In the genomic region with DNA sequence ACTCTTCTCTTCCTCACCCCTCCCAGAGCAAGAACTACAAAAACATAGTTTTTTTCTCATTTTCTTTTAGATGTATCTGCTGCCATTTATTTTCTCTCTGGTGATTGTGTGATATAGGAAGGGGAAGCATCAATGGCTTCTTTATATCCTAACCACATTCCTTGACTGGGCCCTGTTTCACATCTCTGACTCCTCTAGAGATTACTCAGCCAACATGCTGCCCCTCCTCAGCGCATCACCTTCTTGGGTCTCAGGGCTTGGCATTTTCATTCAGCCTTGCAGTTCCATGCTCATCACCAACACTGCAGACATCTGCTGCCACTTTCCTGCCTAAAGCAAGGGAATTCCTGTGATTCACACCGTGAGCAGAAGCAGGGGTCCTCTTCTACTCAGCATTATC, we compare ENCODE assay signal across 16 cellular contexts.
"Had no signal": no experiment of that assay in that cellular context is flagged by ENCODE, and none has a peak within 500 bp of the region (broad histone marks: within the 10 kb centered on the region; RNA-seq: fewer than 3 reads in every experiment).

No MANE protein-coding gene starts in this region.

- H3K36me3 Mint-ChIP-seq: activated naive CD4-positive, alpha-beta T cell treated with anti-CD3 and anti-CD28 coated beads, Interleukin-2, amount 10 ng/mL, durations not matched to agents 7 days and 5 days; naive thymus-derived CD8-positive, alpha-beta T cell; WTC11 had no signal

- ATAC-seq: activated CD4-positive, alpha-beta T cell treated with anti-CD3 and anti-CD28 coated beads for 36 hours; heart right ventricle; naive thymus-derived CD8-positive, alpha-beta T cell; pancreas; right lobe of liver; WTC11 had no signal

- H3K4me1 ChIP-seq: heart right ventricle, pancreas, right lobe of liver had no signal

- H3K4me3 Mint-ChIP-seq: activated CD4-positive, alpha-beta T cell treated with anti-CD3 and anti-CD28 coated beads for 36 hours; activated naive CD4-positive, alpha-beta T cell treated with anti-CD3 and anti-CD28 coated beads, Interleukin-2, amount 10 ng/mL, durations not matched to agents 7 days and 5 days; activated T-cell treated with anti-CD3 and anti-CD28 coated beads, Interleukin-2, amount 50 U/mL, for 24 hours; naive thymus-derived CD8-positive, alpha-beta T cell; T-helper 2 cell treated with Interferon-gamma antibody and Interleukin-4, amounts not matched to agents 5 μg/mL and 100 μg/mL, for 36 hours; WTC11 had no signal

- H3K9me3 ChIP-seq: heart right ventricle, neutrophil, pancreas, right lobe of liver had no signal

- DNase-seq: activated CD4-positive, alpha-beta T cell treated with anti-CD3 and anti-CD28 coated beads for 36 hours; activated CD4-positive, alpha-beta T cell treated with anti-CD3 and anti-CD28 coated beads, Interleukin-2, amount 50 U/mL, for 48 hours; activated naive CD4-positive, alpha-beta T cell treated with anti-CD3 and anti-CD28 coated beads, Interleukin-2, amount 10 ng/mL, durations not matched to agents 7 days and 5 days; activated T-cell treated with anti-CD3 and anti-CD28 coated beads, Interleukin-2, amount 50 U/mL, for 24 hours; cerebellar nuclear complex; cortex of kidney; heart right ventricle; naive thymus-derived CD8-positive, alpha-beta T cell; pancreas; right lobe of liver; small intestine; stimulated activated CD4-positive, alpha-beta T cell treated with anti-CD3 and anti-CD28 coated beads, Interleukin-4, amount 100 ng/mL, for 1 hour had no signal

- H3K36me3 ChIP-seq: heart right ventricle, neutrophil, pancreas, right lobe of liver had no signal

- H3K27ac ChIP-seq: heart right ventricle, neutrophil, pancreas, right lobe of liver had no signal

- H3K9me3 Mint-ChIP-seq: activated T-cell treated with anti-CD3 and anti-CD28 coated beads, Interleukin-2, amount 50 U/mL, for 24 hours; immature natural killer cell; WTC11 had no signal

- H3K27me3 ChIP-seq: heart right ventricle, neutrophil, pancreas, right lobe of liver had no signal

- H3K4me1 Mint-ChIP-seq: WTC11 had no signal

- H3K27ac Mint-ChIP-seq: activated CD4-positive, alpha-beta T cell treated with anti-CD3 and anti-CD28 coated beads for 36 hours; activated naive CD4-positive, alpha-beta T cell treated with anti-CD3 and anti-CD28 coated beads, Interleukin-2, amount 10 ng/mL, durations not matched to agents 7 days and 5 days; activated T-cell treated with anti-CD3 and anti-CD28 coated beads, Interleukin-2, amount 50 U/mL, for 24 hours; T-helper 2 cell treated with Interferon-gamma antibody and Interleukin-4, amounts not matched to agents 5 μg/mL and 100 μg/mL, for 36 hours; WTC11 had no signal

- H3K4me3 ChIP-seq: heart right ventricle, pancreas, right lobe of liver had no signal

- H3K27me3 Mint-ChIP-seq: activated CD4-positive, alpha-beta T cell treated with anti-CD3 and anti-CD28 coated beads for 36 hours; activated naive CD4-positive, alpha-beta T cell treated with anti-CD3 and anti-CD28 coated beads, Interleukin-2, amount 10 ng/mL, durations not matched to agents 7 days and 5 days; activated T-cell treated with anti-CD3 and anti-CD28 coated beads, Interleukin-2, amount 50 U/mL, for 24 hours had no signal
